Comparison of ENCODE assay signal across 1 cellular context in the genomic region with DNA sequence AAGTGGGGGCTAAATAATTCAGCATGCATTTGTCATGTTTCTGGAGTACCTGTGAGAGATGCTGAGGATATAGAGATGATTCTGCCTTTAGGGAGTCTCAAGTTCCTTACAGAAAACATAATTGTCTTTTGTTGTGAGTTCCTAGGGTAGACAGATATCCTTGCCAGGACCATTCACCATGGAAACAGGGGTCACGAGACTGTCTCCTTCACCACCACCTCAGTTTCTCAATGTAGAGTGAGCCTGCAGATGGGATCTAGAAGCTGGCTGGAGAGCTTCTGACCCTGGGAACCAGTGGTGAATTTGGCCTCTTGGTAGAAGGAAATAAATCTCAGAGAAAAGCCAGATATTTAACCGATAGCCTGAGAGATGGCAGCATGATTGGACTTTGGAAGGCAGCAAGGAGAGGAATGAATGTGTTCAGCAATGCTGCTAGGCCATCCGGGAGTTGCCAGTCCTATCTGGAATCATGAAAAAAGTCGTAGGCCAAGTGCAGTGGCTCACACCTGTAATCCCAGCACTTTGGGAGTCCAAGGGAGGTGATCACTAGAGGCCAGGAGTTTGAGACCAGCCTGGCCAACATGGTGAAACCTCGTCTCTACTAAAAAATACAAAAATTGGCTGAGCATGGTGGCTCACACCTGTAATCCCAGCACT.
TF ChIP-seq lines count a peak whose summit lies in the region.

No MANE protein-coding gene starts in this region.

TF ChIP-seq in HepG2, 621 proteins besides CTCF, POLR2A, EP300 and RAD21 (continued from another document and continues in another):
- TF ChIP-seq, protein P1, sequence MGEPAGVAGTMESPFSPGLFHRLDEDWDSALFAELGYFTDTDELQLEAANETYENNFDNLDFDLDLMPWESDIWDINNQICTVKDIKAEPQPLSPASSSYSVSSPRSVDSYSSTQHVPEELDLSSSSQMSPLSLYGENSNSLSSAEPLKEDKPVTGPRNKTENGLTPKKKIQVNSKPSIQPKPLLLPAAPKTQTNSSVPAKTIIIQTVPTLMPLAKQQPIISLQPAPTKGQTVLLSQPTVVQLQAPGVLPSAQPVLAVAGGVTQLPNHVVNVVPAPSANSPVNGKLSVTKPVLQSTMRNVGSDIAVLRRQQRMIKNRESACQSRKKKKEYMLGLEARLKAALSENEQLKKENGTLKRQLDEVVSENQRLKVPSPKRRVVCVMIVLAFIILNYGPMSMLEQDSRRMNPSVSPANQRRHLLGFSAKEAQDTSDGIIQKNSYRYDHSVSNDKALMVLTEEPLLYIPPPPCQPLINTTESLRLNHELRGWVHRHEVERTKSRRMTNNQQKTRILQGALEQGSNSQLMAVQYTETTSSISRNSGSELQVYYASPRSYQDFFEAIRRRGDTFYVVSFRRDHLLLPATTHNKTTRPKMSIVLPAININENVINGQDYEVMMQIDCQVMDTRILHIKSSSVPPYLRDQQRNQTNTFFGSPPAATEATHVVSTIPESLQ (CRISPR knock-in tag; conservative IDR thresholded peaks at IDR 0.05): no peak
- TF ChIP-seq ETV6 (CRISPR knock-in tag; conservative IDR thresholded peaks at IDR 0.05) (no peak), ATAD3A (CRISPR knock-in tag; IDR thresholded peaks at IDR 0.05) (no peak), ZNF674 (CRISPR knock-in tag; IDR thresholded peaks at IDR 0.05; ENCODE audit: low read depth) (no peak), TOE1 (CRISPR knock-in tag; IDR thresholded peaks at IDR 0.05) (no peak), TBP (CRISPR knock-in tag; IDR thresholded peaks at IDR 0.05) (no peak), ZNF232 (CRISPR knock-in tag; IDR thresholded peaks at IDR 0.05; ENCODE audit: borderline replicate concordance) (no peak), ZNF30 (CRISPR knock-in tag; IDR thresholded peaks at IDR 0.05) (no peak), NFATC3 (CRISPR knock-in tag; IDR thresholded peaks at IDR 0.05) (no peak), FOXM1 (CRISPR knock-in tag; IDR thresholded peaks at IDR 0.05) (no peak), ZNF431 (CRISPR knock-in tag; IDR thresholded peaks at IDR 0.05; ENCODE audit: borderline replicate concordance, low read depth) (no peak), ZFYVE20 (CRISPR knock-in tag; IDR thresholded peaks at IDR 0.05; ENCODE audit: borderline replicate concordance, low read depth) (no peak), ZFX (CRISPR knock-in tag; IDR thresholded peaks at IDR 0.05; ENCODE audit: low read depth) (peak; percentile 77), DMAP1 (CRISPR knock-in tag; IDR thresholded peaks at IDR 0.05) (0 out of 2 replicates have a peak, but pooled peaks have one; percentile 36), ZNF354B (CRISPR knock-in tag; IDR thresholded peaks at IDR 0.05) (peak; percentile 40; the same call in 1 of the 2 replicates), PHB2 (IDR thresholded peaks at IDR 0.05; ENCODE audit: partially characterized antibody) (no peak), ARNT (IDR thresholded peaks at IDR 0.05) (no peak), CHCHD3 (CRISPR knock-in tag; IDR thresholded peaks at IDR 0.05) (no peak), KDM2A (CRISPR knock-in tag; IDR thresholded peaks at IDR 0.05; ENCODE audit: borderline replicate concordance, low read depth) (no peak), ZNF747 (CRISPR knock-in tag; IDR thresholded peaks at IDR 0.05; ENCODE audit: borderline replicate concordance) (0 out of 2 replicates have a peak, but pooled peaks have one; percentile 25), PAX8 (CRISPR knock-in tag; IDR thresholded peaks at IDR 0.05; ENCODE audit: borderline replicate concordance) (no peak)
- TF ChIP-seq, protein P2, sequence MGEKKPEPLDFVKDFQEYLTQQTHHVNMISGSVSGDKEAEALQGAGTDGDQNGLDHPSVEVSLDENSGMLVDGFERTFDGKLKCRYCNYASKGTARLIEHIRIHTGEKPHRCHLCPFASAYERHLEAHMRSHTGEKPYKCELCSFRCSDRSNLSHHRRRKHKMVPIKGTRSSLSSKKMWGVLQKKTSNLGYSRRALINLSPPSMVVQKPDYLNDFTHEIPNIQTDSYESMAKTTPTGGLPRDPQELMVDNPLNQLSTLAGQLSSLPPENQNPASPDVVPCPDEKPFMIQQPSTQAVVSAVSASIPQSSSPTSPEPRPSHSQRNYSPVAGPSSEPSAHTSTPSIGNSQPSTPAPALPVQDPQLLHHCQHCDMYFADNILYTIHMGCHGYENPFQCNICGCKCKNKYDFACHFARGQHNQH (CRISPR knock-in tag; IDR thresholded peaks at IDR 0.05): no peak; the same call in 1 of the 2 replicates
- TF ChIP-seq, protein P3, sequence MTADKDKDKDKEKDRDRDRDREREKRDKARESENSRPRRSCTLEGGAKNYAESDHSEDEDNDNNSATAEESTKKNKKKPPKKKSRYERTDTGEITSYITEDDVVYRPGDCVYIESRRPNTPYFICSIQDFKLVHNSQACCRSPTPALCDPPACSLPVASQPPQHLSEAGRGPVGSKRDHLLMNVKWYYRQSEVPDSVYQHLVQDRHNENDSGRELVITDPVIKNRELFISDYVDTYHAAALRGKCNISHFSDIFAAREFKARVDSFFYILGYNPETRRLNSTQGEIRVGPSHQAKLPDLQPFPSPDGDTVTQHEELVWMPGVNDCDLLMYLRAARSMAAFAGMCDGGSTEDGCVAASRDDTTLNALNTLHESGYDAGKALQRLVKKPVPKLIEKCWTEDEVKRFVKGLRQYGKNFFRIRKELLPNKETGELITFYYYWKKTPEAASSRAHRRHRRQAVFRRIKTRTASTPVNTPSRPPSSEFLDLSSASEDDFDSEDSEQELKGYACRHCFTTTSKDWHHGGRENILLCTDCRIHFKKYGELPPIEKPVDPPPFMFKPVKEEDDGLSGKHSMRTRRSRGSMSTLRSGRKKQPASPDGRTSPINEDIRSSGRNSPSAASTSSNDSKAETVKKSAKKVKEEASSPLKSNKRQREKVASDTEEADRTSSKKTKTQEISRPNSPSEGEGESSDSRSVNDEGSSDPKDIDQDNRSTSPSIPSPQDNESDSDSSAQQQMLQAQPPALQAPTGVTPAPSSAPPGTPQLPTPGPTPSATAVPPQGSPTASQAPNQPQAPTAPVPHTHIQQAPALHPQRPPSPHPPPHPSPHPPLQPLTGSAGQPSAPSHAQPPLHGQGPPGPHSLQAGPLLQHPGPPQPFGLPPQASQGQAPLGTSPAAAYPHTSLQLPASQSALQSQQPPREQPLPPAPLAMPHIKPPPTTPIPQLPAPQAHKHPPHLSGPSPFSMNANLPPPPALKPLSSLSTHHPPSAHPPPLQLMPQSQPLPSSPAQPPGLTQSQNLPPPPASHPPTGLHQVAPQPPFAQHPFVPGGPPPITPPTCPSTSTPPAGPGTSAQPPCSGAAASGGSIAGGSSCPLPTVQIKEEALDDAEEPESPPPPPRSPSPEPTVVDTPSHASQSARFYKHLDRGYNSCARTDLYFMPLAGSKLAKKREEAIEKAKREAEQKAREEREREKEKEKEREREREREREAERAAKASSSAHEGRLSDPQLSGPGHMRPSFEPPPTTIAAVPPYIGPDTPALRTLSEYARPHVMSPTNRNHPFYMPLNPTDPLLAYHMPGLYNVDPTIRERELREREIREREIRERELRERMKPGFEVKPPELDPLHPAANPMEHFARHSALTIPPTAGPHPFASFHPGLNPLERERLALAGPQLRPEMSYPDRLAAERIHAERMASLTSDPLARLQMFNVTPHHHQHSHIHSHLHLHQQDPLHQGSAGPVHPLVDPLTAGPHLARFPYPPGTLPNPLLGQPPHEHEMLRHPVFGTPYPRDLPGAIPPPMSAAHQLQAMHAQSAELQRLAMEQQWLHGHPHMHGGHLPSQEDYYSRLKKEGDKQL (CRISPR knock-in tag; IDR thresholded peaks at IDR 0.05; ENCODE audit: low read depth): no peak
- TF ChIP-seq, protein P4, sequence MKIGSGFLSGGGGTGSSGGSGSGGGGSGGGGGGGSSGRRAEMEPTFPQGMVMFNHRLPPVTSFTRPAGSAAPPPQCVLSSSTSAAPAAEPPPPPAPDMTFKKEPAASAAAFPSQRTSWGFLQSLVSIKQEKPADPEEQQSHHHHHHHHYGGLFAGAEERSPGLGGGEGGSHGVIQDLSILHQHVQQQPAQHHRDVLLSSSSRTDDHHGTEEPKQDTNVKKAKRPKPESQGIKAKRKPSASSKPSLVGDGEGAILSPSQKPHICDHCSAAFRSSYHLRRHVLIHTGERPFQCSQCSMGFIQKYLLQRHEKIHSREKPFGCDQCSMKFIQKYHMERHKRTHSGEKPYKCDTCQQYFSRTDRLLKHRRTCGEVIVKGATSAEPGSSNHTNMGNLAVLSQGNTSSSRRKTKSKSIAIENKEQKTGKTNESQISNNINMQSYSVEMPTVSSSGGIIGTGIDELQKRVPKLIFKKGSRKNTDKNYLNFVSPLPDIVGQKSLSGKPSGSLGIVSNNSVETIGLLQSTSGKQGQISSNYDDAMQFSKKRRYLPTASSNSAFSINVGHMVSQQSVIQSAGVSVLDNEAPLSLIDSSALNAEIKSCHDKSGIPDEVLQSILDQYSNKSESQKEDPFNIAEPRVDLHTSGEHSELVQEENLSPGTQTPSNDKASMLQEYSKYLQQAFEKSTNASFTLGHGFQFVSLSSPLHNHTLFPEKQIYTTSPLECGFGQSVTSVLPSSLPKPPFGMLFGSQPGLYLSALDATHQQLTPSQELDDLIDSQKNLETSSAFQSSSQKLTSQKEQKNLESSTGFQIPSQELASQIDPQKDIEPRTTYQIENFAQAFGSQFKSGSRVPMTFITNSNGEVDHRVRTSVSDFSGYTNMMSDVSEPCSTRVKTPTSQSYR (CRISPR knock-in tag; IDR thresholded peaks at IDR 0.05; ENCODE audit: borderline replicate concordance): no peak
- TF ChIP-seq, protein P5, sequence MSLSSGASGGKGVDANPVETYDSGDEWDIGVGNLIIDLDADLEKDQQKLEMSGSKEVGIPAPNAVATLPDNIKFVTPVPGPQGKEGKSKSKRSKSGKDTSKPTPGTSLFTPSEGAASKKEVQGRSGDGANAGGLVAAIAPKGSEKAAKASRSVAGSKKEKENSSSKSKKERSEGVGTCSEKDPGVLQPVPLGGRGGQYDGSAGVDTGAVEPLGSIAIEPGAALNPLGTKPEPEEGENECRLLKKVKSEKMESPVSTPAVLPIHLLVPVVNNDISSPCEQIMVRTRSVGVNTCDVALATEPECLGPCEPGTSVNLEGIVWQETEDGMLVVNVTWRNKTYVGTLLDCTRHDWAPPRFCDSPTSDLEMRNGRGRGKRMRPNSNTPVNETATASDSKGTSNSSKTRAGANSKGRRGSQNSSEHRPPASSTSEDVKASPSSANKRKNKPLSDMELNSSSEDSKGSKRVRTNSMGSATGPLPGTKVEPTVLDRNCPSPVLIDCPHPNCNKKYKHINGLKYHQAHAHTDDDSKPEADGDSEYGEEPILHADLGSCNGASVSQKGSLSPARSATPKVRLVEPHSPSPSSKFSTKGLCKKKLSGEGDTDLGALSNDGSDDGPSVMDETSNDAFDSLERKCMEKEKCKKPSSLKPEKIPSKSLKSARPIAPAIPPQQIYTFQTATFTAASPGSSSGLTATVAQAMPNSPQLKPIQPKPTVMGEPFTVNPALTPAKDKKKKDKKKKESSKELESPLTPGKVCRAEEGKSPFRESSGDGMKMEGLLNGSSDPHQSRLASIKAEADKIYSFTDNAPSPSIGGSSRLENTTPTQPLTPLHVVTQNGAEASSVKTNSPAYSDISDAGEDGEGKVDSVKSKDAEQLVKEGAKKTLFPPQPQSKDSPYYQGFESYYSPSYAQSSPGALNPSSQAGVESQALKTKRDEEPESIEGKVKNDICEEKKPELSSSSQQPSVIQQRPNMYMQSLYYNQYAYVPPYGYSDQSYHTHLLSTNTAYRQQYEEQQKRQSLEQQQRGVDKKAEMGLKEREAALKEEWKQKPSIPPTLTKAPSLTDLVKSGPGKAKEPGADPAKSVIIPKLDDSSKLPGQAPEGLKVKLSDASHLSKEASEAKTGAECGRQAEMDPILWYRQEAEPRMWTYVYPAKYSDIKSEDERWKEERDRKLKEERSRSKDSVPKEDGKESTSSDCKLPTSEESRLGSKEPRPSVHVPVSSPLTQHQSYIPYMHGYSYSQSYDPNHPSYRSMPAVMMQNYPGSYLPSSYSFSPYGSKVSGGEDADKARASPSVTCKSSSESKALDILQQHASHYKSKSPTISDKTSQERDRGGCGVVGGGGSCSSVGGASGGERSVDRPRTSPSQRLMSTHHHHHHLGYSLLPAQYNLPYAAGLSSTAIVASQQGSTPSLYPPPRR (CRISPR knock-in tag; IDR thresholded peaks at IDR 0.05; ENCODE audit: borderline replicate concordance): no peak
- TF ChIP-seq, protein P6, sequence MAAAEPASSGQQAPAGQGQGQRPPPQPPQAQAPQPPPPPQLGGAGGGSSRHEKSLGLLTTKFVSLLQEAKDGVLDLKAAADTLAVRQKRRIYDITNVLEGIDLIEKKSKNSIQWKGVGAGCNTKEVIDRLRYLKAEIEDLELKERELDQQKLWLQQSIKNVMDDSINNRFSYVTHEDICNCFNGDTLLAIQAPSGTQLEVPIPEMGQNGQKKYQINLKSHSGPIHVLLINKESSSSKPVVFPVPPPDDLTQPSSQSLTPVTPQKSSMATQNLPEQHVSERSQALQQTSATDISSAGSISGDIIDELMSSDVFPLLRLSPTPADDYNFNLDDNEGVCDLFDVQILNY (CRISPR knock-in tag; conservative IDR thresholded peaks at IDR 0.05): no peak
- TF ChIP-seq, protein P7, sequence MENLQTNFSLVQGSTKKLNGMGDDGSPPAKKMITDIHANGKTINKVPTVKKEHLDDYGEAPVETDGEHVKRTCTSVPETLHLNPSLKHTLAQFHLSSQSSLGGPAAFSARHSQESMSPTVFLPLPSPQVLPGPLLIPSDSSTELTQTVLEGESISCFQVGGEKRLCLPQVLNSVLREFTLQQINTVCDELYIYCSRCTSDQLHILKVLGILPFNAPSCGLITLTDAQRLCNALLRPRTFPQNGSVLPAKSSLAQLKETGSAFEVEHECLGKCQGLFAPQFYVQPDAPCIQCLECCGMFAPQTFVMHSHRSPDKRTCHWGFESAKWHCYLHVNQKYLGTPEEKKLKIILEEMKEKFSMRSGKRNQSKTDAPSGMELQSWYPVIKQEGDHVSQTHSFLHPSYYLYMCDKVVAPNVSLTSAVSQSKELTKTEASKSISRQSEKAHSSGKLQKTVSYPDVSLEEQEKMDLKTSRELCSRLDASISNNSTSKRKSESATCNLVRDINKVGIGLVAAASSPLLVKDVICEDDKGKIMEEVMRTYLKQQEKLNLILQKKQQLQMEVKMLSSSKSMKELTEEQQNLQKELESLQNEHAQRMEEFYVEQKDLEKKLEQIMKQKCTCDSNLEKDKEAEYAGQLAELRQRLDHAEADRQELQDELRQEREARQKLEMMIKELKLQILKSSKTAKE (CRISPR knock-in tag; IDR thresholded peaks at IDR 0.05; ENCODE audit: borderline replicate concordance): no peak
- TF ChIP-seq, protein P8, sequence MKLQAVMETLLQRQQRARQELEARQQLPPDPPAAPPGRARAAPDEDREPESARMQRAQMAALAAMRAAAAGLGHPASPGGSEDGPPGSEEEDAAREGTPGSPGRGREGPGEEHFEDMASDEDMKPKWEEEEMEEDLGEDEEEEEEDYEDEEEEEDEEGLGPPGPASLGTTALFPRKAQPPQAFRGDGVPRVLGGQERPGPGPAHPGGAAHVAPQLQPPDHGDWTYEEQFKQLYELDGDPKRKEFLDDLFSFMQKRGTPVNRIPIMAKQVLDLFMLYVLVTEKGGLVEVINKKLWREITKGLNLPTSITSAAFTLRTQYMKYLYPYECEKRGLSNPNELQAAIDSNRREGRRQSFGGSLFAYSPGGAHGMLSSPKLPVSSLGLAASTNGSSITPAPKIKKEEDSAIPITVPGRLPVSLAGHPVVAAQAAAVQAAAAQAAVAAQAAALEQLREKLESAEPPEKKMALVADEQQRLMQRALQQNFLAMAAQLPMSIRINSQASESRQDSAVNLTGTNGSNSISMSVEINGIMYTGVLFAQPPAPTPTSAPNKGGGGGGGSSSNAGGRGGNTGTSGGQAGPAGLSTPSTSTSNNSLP (IDR thresholded peaks at IDR 0.05; ENCODE audit: low read depth, low read length): peak; percentile 58; the same call in 1 of the 2 replicates
